Comparison of ENCODE assay signal across 8 cellular contexts in the genomic region with DNA sequence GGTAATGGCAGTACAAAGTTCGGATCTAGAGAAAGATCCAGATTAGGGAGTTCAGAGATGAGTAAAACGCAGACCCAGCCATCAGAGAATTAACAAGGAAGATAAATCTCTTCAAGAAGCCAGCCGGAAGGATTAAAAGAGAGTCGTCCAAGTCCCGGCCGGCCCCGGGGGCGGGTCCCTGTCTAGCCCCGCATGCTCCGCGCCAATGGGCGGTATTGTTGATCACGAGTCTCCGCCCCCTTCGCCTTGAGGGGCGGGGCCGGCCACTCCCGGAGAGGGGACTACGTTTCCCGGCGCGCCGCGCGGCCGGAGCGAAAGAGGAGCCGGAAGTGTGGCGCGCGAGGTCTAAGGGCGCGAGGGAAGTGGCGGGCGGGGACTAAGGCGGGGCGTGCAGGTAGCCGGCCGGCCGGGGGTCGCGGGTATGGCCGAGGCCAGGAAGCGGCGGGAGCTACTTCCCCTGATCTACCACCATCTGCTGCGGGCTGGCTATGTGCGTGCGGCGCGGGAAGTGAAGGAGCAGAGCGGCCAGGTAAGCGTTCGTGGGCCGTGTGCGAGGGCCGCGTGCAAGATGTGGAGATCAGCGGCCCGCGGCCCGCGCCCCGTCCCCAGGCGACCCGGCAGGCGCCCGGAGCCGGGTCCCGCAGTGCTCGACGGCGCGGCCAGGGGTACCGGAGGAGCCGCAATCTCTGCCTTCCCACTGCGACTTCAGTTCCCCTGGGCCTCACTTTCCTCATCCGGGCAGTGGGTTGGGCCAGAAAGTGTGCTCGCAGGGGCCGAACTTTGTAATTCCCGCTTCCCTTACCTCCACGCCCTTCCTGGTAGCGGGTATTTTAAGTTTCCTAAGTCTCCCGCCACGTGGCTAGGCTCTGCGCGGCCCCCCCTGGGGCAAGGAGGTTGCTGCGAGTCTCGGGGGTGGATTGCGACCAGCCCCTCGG. TPM values are rescaled to one million over a fixed set of nuclear protein-coding genes. Genes with fewer than 3 reads are reported as not detected.
DNase-seq lines count a peak whose midpoint lies in the region; ATAC-seq and TF ChIP-seq lines count a peak whose summit lies in the region.

A gene with protein sequence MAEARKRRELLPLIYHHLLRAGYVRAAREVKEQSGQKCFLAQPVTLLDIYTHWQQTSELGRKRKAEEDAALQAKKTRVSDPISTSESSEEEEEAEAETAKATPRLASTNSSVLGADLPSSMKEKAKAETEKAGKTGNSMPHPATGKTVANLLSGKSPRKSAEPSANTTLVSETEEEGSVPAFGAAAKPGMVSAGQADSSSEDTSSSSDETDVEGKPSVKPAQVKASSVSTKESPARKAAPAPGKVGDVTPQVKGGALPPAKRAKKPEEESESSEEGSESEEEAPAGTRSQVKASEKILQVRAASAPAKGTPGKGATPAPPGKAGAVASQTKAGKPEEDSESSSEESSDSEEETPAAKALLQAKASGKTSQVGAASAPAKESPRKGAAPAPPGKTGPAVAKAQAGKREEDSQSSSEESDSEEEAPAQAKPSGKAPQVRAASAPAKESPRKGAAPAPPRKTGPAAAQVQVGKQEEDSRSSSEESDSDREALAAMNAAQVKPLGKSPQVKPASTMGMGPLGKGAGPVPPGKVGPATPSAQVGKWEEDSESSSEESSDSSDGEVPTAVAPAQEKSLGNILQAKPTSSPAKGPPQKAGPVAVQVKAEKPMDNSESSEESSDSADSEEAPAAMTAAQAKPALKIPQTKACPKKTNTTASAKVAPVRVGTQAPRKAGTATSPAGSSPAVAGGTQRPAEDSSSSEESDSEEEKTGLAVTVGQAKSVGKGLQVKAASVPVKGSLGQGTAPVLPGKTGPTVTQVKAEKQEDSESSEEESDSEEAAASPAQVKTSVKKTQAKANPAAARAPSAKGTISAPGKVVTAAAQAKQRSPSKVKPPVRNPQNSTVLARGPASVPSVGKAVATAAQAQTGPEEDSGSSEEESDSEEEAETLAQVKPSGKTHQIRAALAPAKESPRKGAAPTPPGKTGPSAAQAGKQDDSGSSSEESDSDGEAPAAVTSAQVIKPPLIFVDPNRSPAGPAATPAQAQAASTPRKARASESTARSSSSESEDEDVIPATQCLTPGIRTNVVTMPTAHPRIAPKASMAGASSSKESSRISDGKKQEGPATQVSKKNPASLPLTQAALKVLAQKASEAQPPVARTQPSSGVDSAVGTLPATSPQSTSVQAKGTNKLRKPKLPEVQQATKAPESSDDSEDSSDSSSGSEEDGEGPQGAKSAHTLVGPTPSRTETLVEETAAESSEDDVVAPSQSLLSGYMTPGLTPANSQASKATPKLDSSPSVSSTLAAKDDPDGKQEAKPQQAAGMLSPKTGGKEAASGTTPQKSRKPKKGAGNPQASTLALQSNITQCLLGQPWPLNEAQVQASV (N-terminal part only) (plus strand): TSS at position 372 of the 935 bp plus-strand sequence. CDS start 50 bp downstream, at position 422.

- peak within 1 kb of the TSS; percentile 79 for H3K4me3 ChIP-seq in thymus (ENCODE audit: low read length)

- CTCF ChIA-PET in GM10248 (lab: Yijun Ruan, JAX): interaction anchor here (1.0 to 1.4 kb wide), 2 partner anchors 8 to 76 kb away, joined by 3 to 4 read pairs; no protein-coding TSS in a partner anchor

- no peaks in the 10 kb centered on the region for H3K27me3 Mint-ChIP-seq in activated naive CD8-positive, alpha-beta T cell
- H3K27me3 Mint-ChIP-seq in osteocyte (ENCODE audit: unreplicated experiment): no peaks in the 10 kb centered on the region

- H3K9me3 ChIP-seq in thymus (ENCODE audit: control insufficient read depth): no peaks in the 10 kb centered on the region

- peak within 1 kb of the TSS; percentile 94 for H3K4me3 Mint-ChIP-seq in activated naive CD8-positive, alpha-beta T cell
- H3K4me3 Mint-ChIP-seq in osteocyte (ENCODE audit: unreplicated experiment): peak within 1 kb of the TSS; percentile 83

- no peaks in the 10 kb centered on the region for H3K27me3 ChIP-seq in thymus (ENCODE audit: control insufficient read depth, insufficient read depth)

- H3K9me3 Mint-ChIP-seq in activated naive CD8-positive, alpha-beta T cell (ENCODE audit: low read depth): no peaks in the 10 kb centered on the region
- H3K9me3 Mint-ChIP-seq in osteocyte (ENCODE audit: unreplicated experiment): no peaks in the 10 kb centered on the region

- peaks cover 6% of the 10 kb centered on the region for H3K4me1 ChIP-seq in thymus (ENCODE audit: control insufficient read depth, insufficient read depth, low read length)

- DNase-seq in GM10248 (ENCODE audit: extremely low spot score) (peak; percentile 97), NCI-H1105 (lab: John Stamatoyannopoulos, UW) (peak; percentile 83), SKM-1 treated with dmso at 0.1 percent for 144 hours (lab: John Stamatoyannopoulos, UW; ENCODE audit: unreplicated experiment) (peak; percentile 95), glomerular visceral epithelial cell (ENCODE audit: extremely low spot score) (peak; percentile 98), osteocyte (ENCODE audit: extremely low spot score, unreplicated experiment) (peak; percentile 98)

- peak; percentile 86 for ATAC-seq in HG02623 (IDR thresholded peaks at IDR 0.05; ENCODE audit: unreplicated experiment)

- POLR2A ChIA-PET in GM10248 (lab: Yijun Ruan, JAX): no interaction called here

- H3K4me1 Mint-ChIP-seq in activated naive CD8-positive, alpha-beta T cell (ENCODE audit: low read depth): peaks cover 43% of the 10 kb centered on the region
- peaks cover 10% of the 10 kb centered on the region for H3K4me1 Mint-ChIP-seq in osteocyte (ENCODE audit: unreplicated experiment)

- TF ChIP-seq CTCF in GM10248 (IDR thresholded peaks at IDR 0.05; ENCODE audit: control extremely low read depth, extremely low read depth, low read depth, missing control alignments) (no peak), osteocyte (IDR thresholded peaks at IDR 0.05) (no peak)

- H3K36me3 Mint-ChIP-seq in activated naive CD8-positive, alpha-beta T cell: peaks cover 13% of the 10 kb centered on the region
- H3K36me3 Mint-ChIP-seq in osteocyte (ENCODE audit: unreplicated experiment): peaks cover 9% of the 10 kb centered on the region

- peak within 1 kb of the TSS; percentile 91 for H3K27ac Mint-ChIP-seq in activated naive CD8-positive, alpha-beta T cell
- H3K27ac Mint-ChIP-seq in osteocyte (ENCODE audit: unreplicated experiment): peak within 1 kb of the TSS; percentile 52

- peak within 1 kb of the TSS; percentile 19 for H3K27ac ChIP-seq in thymus (ENCODE audit: low read depth)

- under 1% methylated on average over 90 of the region's 90 CpGs for WGBS in thymus

- peaks cover 23% of the 10 kb centered on the region for H3K36me3 ChIP-seq in thymus (ENCODE audit: control insufficient read depth, insufficient read depth)

RNA-seq across cellular contexts. Expression of the gene that starts here (rescaled TPM):
- 28.6 and 32.5 TPM in 2 replicates for total RNA-seq in osteocyte
- polyA plus RNA-seq in thymus: 17.7 TPM

Comparison
In these comparisons a context has a peak if more than half of its experiments do, and no peak if none do; other contexts are left out.
1. Peak in every context shown above with its lines: DNase-seq, ATAC-seq, H3K4me3 ChIP-seq and H3K27ac ChIP-seq.